In genomic region chr4:119310826-119311225, GRCh38 we compare ENCODE assay signal across 29 cellular contexts. TPM values are rescaled to one million over a fixed set of nuclear protein-coding genes. Genes with fewer than 3 reads are reported as not detected.
A peak's percentile ranks its signal among the peaks of the same experiment; 100 is the strongest.
DNase-seq lines count a peak whose midpoint lies in the region; ATAC-seq and TF ChIP-seq lines count a peak whose summit lies in the region.
"Had no signal": no experiment of that assay in that cellular context is flagged by ENCODE, and none has a peak within 500 bp of the region (broad histone marks: within the 10 kb centered on the region; RNA-seq: fewer than 3 reads in every experiment).

No MANE protein-coding gene starts in this region.

- no peak for ATAC-seq in left cardiac atrium
- ATAC-seq: PC-3 had no signal

- H3K4me3 Mint-ChIP-seq in HFFc6 (no peak overlapping the region), osteocyte (ENCODE audit: unreplicated experiment) (no peak overlapping the region)
- no peak overlapping the region for H3K4me3 Mint-ChIP-seq in T-helper 2 cell treated with Interferon-gamma antibody and Interleukin-4, amounts not matched to agents 5 μg/mL and 100 μg/mL, for 36 hours
- H3K4me3 Mint-ChIP-seq: CD14-positive monocyte; CD8-positive, alpha-beta memory T cell had no signal

- H3K36me3 Mint-ChIP-seq in HFFc6 (ENCODE audit: low read depth) = no peaks in the 10 kb centered on the region
- no peaks in the 10 kb centered on the region for H3K36me3 Mint-ChIP-seq in osteocyte (ENCODE audit: unreplicated experiment)
- H3K36me3 Mint-ChIP-seq in T-helper 2 cell treated with Interferon-gamma antibody and Interleukin-4, amounts not matched to agents 5 μg/mL and 100 μg/mL, for 36 hours (ENCODE audit: low read depth) = no peaks in the 10 kb centered on the region
- H3K36me3 Mint-ChIP-seq: CD14-positive monocyte; CD8-positive, alpha-beta memory T cell had no signal

- H3K9me3 Mint-ChIP-seq in HFFc6 (no peaks in the 10 kb centered on the region), osteocyte (ENCODE audit: unreplicated experiment) (no peaks in the 10 kb centered on the region)
- H3K9me3 Mint-ChIP-seq in T-helper 2 cell treated with Interferon-gamma antibody and Interleukin-4, amounts not matched to agents 5 μg/mL and 100 μg/mL, for 36 hours = no peaks in the 10 kb centered on the region
- H3K9me3 Mint-ChIP-seq: CD8-positive, alpha-beta memory T cell had no signal

- H3K4me1 Mint-ChIP-seq in HFFc6 (ENCODE audit: low read depth) (peaks cover 23% of the 10 kb centered on the region), osteocyte (ENCODE audit: unreplicated experiment) (peaks cover 16% of the 10 kb centered on the region)
- peaks cover 6% of the 10 kb centered on the region for H3K4me1 Mint-ChIP-seq in T-helper 2 cell treated with Interferon-gamma antibody and Interleukin-4, amounts not matched to agents 5 μg/mL and 100 μg/mL, for 36 hours (ENCODE audit: low read depth)

- H3K27me3 Mint-ChIP-seq in HFFc6 (ENCODE audit: insufficient read depth) = peaks cover 9% of the 10 kb centered on the region
- H3K27me3 Mint-ChIP-seq in osteocyte (ENCODE audit: unreplicated experiment) = peaks cover 5% of the 10 kb centered on the region
- peaks cover 21% of the 10 kb centered on the region for H3K27me3 Mint-ChIP-seq in T-helper 2 cell treated with Interferon-gamma antibody and Interleukin-4, amounts not matched to agents 5 μg/mL and 100 μg/mL, for 36 hours (ENCODE audit: low read depth)

- H3K27ac Mint-ChIP-seq in HFFc6 (0 out of 2 replicates have a peak overlapping the region, but pooled peaks have one; percentile 21), osteocyte (ENCODE audit: unreplicated experiment) (peak overlapping the region; percentile 52)
- H3K27ac Mint-ChIP-seq in T-helper 2 cell treated with Interferon-gamma antibody and Interleukin-4, amounts not matched to agents 5 μg/mL and 100 μg/mL, for 36 hours = no peak overlapping the region
- H3K27ac Mint-ChIP-seq: CD14-positive monocyte; CD8-positive, alpha-beta memory T cell had no signal

- H3K4me3 ChIP-seq in astrocyte of the spinal cord (ENCODE audit: low read depth, low read length) = no peak overlapping the region
- H3K4me3 ChIP-seq: HAP-1 had no signal

- no peak for DNase-seq in HFFc6
- DNase-seq in astrocyte of the spinal cord (ENCODE audit: low read depth, low spot score) = peak; percentile 58
- DNase-seq in fibroblast of peridontal ligament (ENCODE audit: extremely low read depth) = peak; percentile 52
- DNase-seq in osteocyte (ENCODE audit: extremely low spot score, unreplicated experiment) = no peak
- no peak for DNase-seq in left cardiac atrium
- DNase-seq in dedifferentiated amniotic fluid mesenchymal stem cell (ENCODE audit: extremely low spot score) = no peak
- no peak for DNase-seq in T-helper 2 cell treated with Interferon-gamma antibody and Interleukin-4, amounts not matched to agents 5 μg/mL and 100 μg/mL, for 36 hours (ENCODE audit: low spot score)
- DNase-seq in NCI-H146 (lab: John Stamatoyannopoulos, UW) = no peak
- DNase-seq: 8988T; ACHN; BE2C; CD8-positive, alpha-beta memory T cell; DMS 273 treated with DMSO at 0.1 percent for 48 hours; DMS79 treated with DMSO at 0.1 percent for 48 hours; GF-D8; GOT3; Karpas-422; MV-4-11; NCI-H1105; NCI-H2029 treated with DMSO at 0.1 percent for 48 hours; NCI-H446 treated with DMSO at 0.1 percent for 48 hours; NCI-H526; NCI-H82; NK-92 treated with Interleukin-12 subunit alpha and Interleukin-12 subunit beta, amount 100 ng/mL, for 24 hours; PC-3 had no signal

- in situ Hi-C loops in astrocyte of the spinal cord (cut with HindIII; ENCODE audit: low sequenced_read_pairs) = no loop called here

- TF ChIP-seq CTCF in HFFc6 (IDR thresholded peaks at IDR 0.05) = no peak
- no peak for TF ChIP-seq CTCF in astrocyte of the spinal cord (IDR thresholded peaks at IDR 0.05; ENCODE audit: low read depth, low read length)
- no peak for TF ChIP-seq CTCF in osteocyte (IDR thresholded peaks at IDR 0.05)

- intact Hi-C loops in left cardiac atrium (cut with DNase I) = loop anchor here in 1 of 2 donors (10.0 kb wide), 1 partner anchor 744 kb away; no protein-coding TSS in a partner anchor

RNA-seq across cellular contexts. Expression of gene FABP2, which starts 11.1 kb away (rescaled TPM):
- total RNA-seq in HFFc6 (2021; fragmentation: NEBNext Ultra II Directional; extraction: Animal tissue kit (Norgen Biotek cat#: 25700)) = not detected
- total RNA-seq in osteocyte (0.13 TPM in 1 of 2 replicates, not detected in the other), left cardiac atrium (not detected)
- total RNA-seq: CD8-positive, alpha-beta memory T cell; HT-29; M059J; PC-3 had no signal

Comparison
In these comparisons a context has a peak if more than half of its experiments do, and no peak if none do; other contexts are left out.
1. DNase-seq: peak in astrocyte of the spinal cord (single experiment) and fibroblast of peridontal ligament (single experiment); none in HFFc6 (single experiment), osteocyte (single experiment), left cardiac atrium (single experiment), dedifferentiated amniotic fluid mesenchymal stem cell (single experiment), T-helper 2 cell treated with Interferon-gamma antibody and Interleukin-4, amounts not matched to agents 5 μg/mL and 100 μg/mL, for 36 hours (single experiment) and NCI-H146 (single experiment).